In genomic region chr1:11042065-11042464, GRCh38 we compare ENCODE assay signal across 3 cellular contexts.
TF ChIP-seq lines count a peak whose summit lies in the region.

No MANE protein-coding gene starts in this region.

TF ChIP-seq in HEK293, 187 proteins besides CTCF, POLR2A, EP300 and RAD21 (continues in another document):
- TF ChIP-seq ZBTB17 (tag by site-specific recombination; IDR thresholded peaks at IDR 0.05) = peak; percentile 86
- no peak for TF ChIP-seq EGR2 (tag by site-specific recombination; IDR thresholded peaks at IDR 0.05; ENCODE audit: low read depth)
- TF ChIP-seq PRDM10 (tag by site-specific recombination; IDR thresholded peaks at IDR 0.05) = no peak
- no peak for TF ChIP-seq ZNF132 (tag by site-specific recombination; IDR thresholded peaks at IDR 0.05; ENCODE audit: borderline replicate concordance)
- no peak for TF ChIP-seq BCL6B (tag by site-specific recombination; IDR thresholded peaks at IDR 0.05)
- TF ChIP-seq ZNF658 (tag by site-specific recombination; IDR thresholded peaks at IDR 0.05) = peak; percentile 43; the same call in 1 of the 2 replicates
- no peak for TF ChIP-seq ZNF266 (tag by site-specific recombination; IDR thresholded peaks at IDR 0.05; ENCODE audit: low read depth)
- no peak for TF ChIP-seq ZNF585B (tag by site-specific recombination; IDR thresholded peaks at IDR 0.05)
- peak; percentile 96 for TF ChIP-seq ZNF366 (tag by site-specific recombination; conservative IDR thresholded peaks at IDR 0.05)
- TF ChIP-seq ZNF280C (tag by site-specific recombination; IDR thresholded peaks at IDR 0.05) = no peak
- TF ChIP-seq GLI2 (tag by site-specific recombination; IDR thresholded peaks at IDR 0.05; ENCODE audit: borderline replicate concordance, low read depth) = no peak
- no peak for TF ChIP-seq ZNF621 (tag by site-specific recombination; IDR thresholded peaks at IDR 0.05)

TF ChIP-seq in IMR-90, 13 proteins besides CTCF, POLR2A, EP300 and RAD21:
- TF ChIP-seq FOS (IDR thresholded peaks at IDR 0.05; ENCODE audit: low read depth, low read length) (no peak), MXI1 (IDR thresholded peaks at IDR 0.05; ENCODE audit: borderline replicate concordance, low read depth, low read length) (no peak)

TF ChIP-seq in H1, 55 proteins besides CTCF, POLR2A, EP300 and RAD21:
- TF ChIP-seq RNF2 (IDR thresholded peaks at IDR 0.05; ENCODE audit: borderline replicate concordance, low read depth, low read length, missing control alignments, poor library complexity, severe bottlenecking) = peak; percentile 35
- TF ChIP-seq TEAD4 (IDR thresholded peaks at IDR 0.05; ENCODE audit: low read depth, low read length) = no peak
